8 cellular contexts compared by ENCODE assay signal in the genomic region with DNA sequence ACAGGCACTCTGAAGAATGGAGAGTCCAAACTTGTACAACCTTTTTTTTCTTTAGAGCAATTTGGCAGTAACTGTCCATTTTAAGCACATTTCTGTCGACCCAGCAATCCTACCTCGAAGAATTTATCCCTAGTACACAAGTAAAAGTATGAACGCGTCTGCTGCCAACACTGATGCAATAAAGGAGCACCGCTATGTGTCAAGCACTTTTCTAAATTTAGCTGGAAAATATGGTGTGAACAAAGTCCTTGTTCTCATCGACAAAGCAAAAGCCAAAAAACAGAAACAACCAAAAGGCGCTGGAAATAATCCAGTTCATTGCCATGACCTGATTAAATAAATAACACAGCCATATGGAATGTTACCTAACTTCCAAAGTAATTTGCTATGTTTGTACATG. TPM values are rescaled to one million over a fixed set of nuclear protein-coding genes. Genes with fewer than 3 reads are reported as not detected.
DNase-seq lines count a peak whose midpoint lies in the region; ATAC-seq and TF ChIP-seq lines count a peak whose summit lies in the region.

No MANE protein-coding gene starts in this region.

- H3K27me3 ChIP-seq in SJSA1 (replicated peaks) = no peaks in the 10 kb centered on the region

- H3K27ac ChIP-seq in SJSA1 = peak overlapping the region; percentile 99; the same call in 1 of the 2 replicates

- peaks cover 48% of the 10 kb centered on the region for H3K36me3 ChIP-seq in SJSA1

- H3K4me3 ChIP-seq in GM12865 (ENCODE audit: low read depth, low read length) (peak overlapping the region; percentile 96), SJSA1 (peak overlapping the region; percentile 75), retinal pigment epithelial cell (ENCODE audit: low read length) (peak overlapping the region; percentile 99)

- DNase-seq in GM12865 (ENCODE audit: low read depth) (no peak), SJSA1 (ENCODE audit: low read depth in 1 of 2, low spot score in 2 of 2) (no peak), fibroblast of peridontal ligament (ENCODE audit: extremely low read depth) (peak; percentile 34), retinal pigment epithelial cell (ENCODE audit: low read depth) (no peak), nucleus accumbens (lab: John Stamatoyannopoulos, UW) (no peak)
- DNase-seq in stimulated activated CD4-positive, alpha-beta T cell treated with anti-CD3 and anti-CD28 coated beads, Interleukin-4, amount 100 ng/mL, for 4 hours = no peak
- DNase-seq in activated CD4-positive, alpha-beta T cell treated with anti-CD3 and anti-CD28 coated beads for 48 hours = no peak

- no peaks in the 10 kb centered on the region for H3K9me3 ChIP-seq in SJSA1 (replicated peaks)

- H3K4me1 ChIP-seq in SJSA1 (replicated peaks) = peaks cover 14% of the 10 kb centered on the region

- ATAC-seq in HG02981 (IDR thresholded peaks at IDR 0.05; ENCODE audit: unreplicated experiment) = no peak

- TF ChIP-seq CTCF in GM12865 (IDR thresholded peaks at IDR 0.05; ENCODE audit: insufficient read depth, low read depth, low read length, missing control alignments) (no peak), retinal pigment epithelial cell (conservative IDR thresholded peaks at IDR 0.05; ENCODE audit: low read depth, low read length) (no peak)

RNA-seq across cellular contexts. Expression of a gene that starts 1.1 kb away (rescaled TPM):
- 122 and 138 TPM in 2 replicates for total RNA-seq in SJSA1 (2014; rRNA removed; shearing (Covaris generic))

RNA-seq across cellular contexts. Expression of a gene that starts 1.3 kb away (rescaled TPM):
- total RNA-seq in SJSA1 (2014; rRNA removed; shearing (Covaris generic)) = 6.2 and 7.2 TPM in 2 replicates

RNA-seq across cellular contexts. Expression of a gene that starts 26.0 kb away (rescaled TPM):
- total RNA-seq in SJSA1 (2014; rRNA removed; shearing (Covaris generic)) = 18.2 and 20.4 TPM in 2 replicates
